In the genomic region with DNA sequence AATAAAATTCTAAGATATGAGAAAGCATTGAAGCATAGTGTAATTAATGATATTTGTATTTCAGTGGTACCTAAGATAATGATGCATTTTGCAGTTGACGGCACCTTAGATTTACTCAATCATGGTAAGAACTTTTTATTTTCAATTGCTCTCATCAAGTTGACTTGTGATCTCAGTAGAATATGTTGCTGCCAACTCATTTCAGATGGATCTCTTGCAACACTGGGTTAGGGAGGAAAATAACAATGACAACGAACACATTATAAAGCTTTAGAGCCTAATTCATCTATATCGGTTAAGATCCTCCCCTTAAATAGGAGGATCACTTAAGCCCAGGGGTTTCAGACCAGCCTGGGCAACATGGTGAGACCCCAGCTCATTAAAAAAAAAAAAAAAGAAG, we compare ENCODE assay signal across 11 cellular contexts. TPM values are rescaled to one million over a fixed set of nuclear protein-coding genes. Genes with fewer than 3 reads are reported as not detected.
A peak's percentile ranks its signal among the peaks of the same experiment; 100 is the strongest.
DNase-seq lines count a peak whose midpoint lies in the region; ATAC-seq and TF ChIP-seq lines count a peak whose summit lies in the region.
"Had no signal": no experiment of that assay in that cellular context is flagged by ENCODE, and none has a peak within 500 bp of the region (broad histone marks: within the 10 kb centered on the region; RNA-seq: fewer than 3 reads in every experiment).

No MANE protein-coding gene starts in this region.

- H3K36me3 ChIP-seq in heart left ventricle (no peaks in the 10 kb centered on the region), uterus (no peaks in the 10 kb centered on the region)

- no peaks in the 10 kb centered on the region for H3K9me3 Mint-ChIP-seq in mesothelial cell of epicardium

- TF ChIP-seq POLR2A in heart left ventricle (IDR thresholded peaks at IDR 0.05) (no peak), uterus (IDR thresholded peaks at IDR 0.05) (no peak)

- H3K4me1 ChIP-seq in heart left ventricle (peaks cover 3 to 58% (median 33%) of the 10 kb centered on the region in 12 donors), uterus (peaks cover 0 to 12% of the 10 kb centered on the region in 2 donors)

- H3K4me3 Mint-ChIP-seq in mesothelial cell of epicardium: no peak overlapping the region
- H3K4me3 Mint-ChIP-seq: B cell had no signal

- no peaks in the 10 kb centered on the region for H3K27me3 ChIP-seq in heart left ventricle
- H3K27me3 ChIP-seq in uterus: no peaks in the 10 kb centered on the region

- no peaks in the 10 kb centered on the region for H3K27me3 Mint-ChIP-seq in mesothelial cell of epicardium (ENCODE audit: low read depth)
- H3K27me3 Mint-ChIP-seq: B cell had no signal

- TF ChIP-seq CTCF in heart left ventricle (IDR thresholded peaks at IDR 0.05) (no peak), cardiac fibroblast (IDR thresholded peaks at IDR 0.05; ENCODE audit: low read depth, low read length) (no peak), mesothelial cell of epicardium (IDR thresholded peaks at IDR 0.05; ENCODE audit: unreplicated experiment) (no peak), uterus (IDR thresholded peaks at IDR 0.05) (no peak)

- intact Hi-C loops in heart left ventricle (cut with DNase I) (no loop called here), cardiac septum (cut with DNase I) (no loop called here), uterus (cut with DNase I; ENCODE audit: low total_unique reads) (no loop called here)

- H3K36me3 Mint-ChIP-seq in mesothelial cell of epicardium: no peaks in the 10 kb centered on the region

- H3K27ac ChIP-seq in heart left ventricle (peak overlapping the region in 11 of 12 donors; percentile 62 to 89 (median 77)), uterus (peak overlapping the region; percentile 91 to 97)

- H3K9me3 ChIP-seq in heart left ventricle (no peaks in the 10 kb centered on the region), uterus (no peaks in the 10 kb centered on the region)
- H3K9me3 ChIP-seq: mucosa of descending colon had no signal

- no peak overlapping the region for H3K4me3 ChIP-seq in heart left ventricle
- H3K4me3 ChIP-seq in cardiac fibroblast (replicated peaks in 1 of 2; ENCODE audit: low read depth in 2 of 2, low read length in 2 of 2): no peak overlapping the region
- no peak overlapping the region for H3K4me3 ChIP-seq in uterus
- H3K4me3 ChIP-seq: mucosa of descending colon had no signal

- 83 to 90% (median 86%) methylated on average over 3 of the region's 3 CpGs for WGBS in heart left ventricle, 4 donors

- H3K4me1 Mint-ChIP-seq in mesothelial cell of epicardium: peaks cover 49% of the 10 kb centered on the region

- peak in 1 of 4 donors; percentile 2 for ATAC-seq in heart left ventricle

- peak overlapping the region; percentile 93 for H3K27ac Mint-ChIP-seq in mesothelial cell of epicardium
- H3K27ac Mint-ChIP-seq: B cell had no signal

- DNase-seq in heart left ventricle: no peak
- DNase-seq in cardiac septum (ENCODE audit: low spot score): no peak
- DNase-seq in cardiac fibroblast (ENCODE audit: low read depth in 2 of 2): peak; percentile 85 to 89
- DNase-seq in mesothelial cell of epicardium (ENCODE audit: low spot score in 2 of 2, unreplicated experiment in 2 of 2): no peak
- DNase-seq in uterus: no peak
- DNase-seq in NOMO-1 treated with DMSO at 0.1 percent for 48 hours (lab: John Stamatoyannopoulos, UW; ENCODE audit: unreplicated experiment): no peak
- DNase-seq in activated gamma-delta T cell treated with Interleukin-2 at 50 U/mL for 16 hours: no peak
- no peak for DNase-seq in activated CD4-positive, alpha-beta T cell treated with anti-CD3 and anti-CD28 coated beads for 48 hours
- DNase-seq: GOT3 had no signal

RNA-seq across cellular contexts. Expression of gene TBC1D22B, which starts 18.1 kb away (rescaled TPM):
- total RNA-seq in heart left ventricle (10 to 100 TPM in 1 of 9 donors, 1 to 10 TPM in 8; 5.5 to 10.0 (median 7.3) TPM), cardiac septum (9.1 TPM), mesothelial cell of epicardium (14.8 to 15.2 TPM (median 15.1 TPM) in 3 replicates), uterus (10 to 100 TPM in 1 of 4 donors, 1 to 10 TPM in 3; 4.1 to 15.4 (median 7.5) TPM)
- polyA plus RNA-seq in heart left ventricle: 10 to 100 TPM in 1 of 2 donors, 1 to 10 TPM in 1; 3.1 to 10.7 TPM

RNA-seq across cellular contexts. Expression of gene TMEM217, which starts 18.4 kb away (rescaled TPM):
- total RNA-seq in heart left ventricle (1 to 10 TPM in 2 of 9 donors, under 1 TPM in 4, not detected in 3; 0.23 to 2.1 (median 0.75) TPM), cardiac septum (1.0 TPM), mesothelial cell of epicardium (1.5 to 2.7 TPM (median 2.0 TPM) in 3 replicates), uterus (1 to 10 TPM in 1 of 4 donors, under 1 TPM in 1, not detected in 2; 0.21 to 1.6 TPM)
- under 1 TPM; 0.15 to 0.73 TPM for polyA plus RNA-seq in heart left ventricle

Comparison
In these comparisons a context has a peak if more than half of its experiments do, and no peak if none do; other contexts are left out.
1. DNase-seq: peak in cardiac fibroblast (2 of 2); none in heart left ventricle (0 of 5), cardiac septum (single experiment), mesothelial cell of epicardium (0 of 2), uterus (0 of 2), NOMO-1 treated with DMSO at 0.1 percent for 48 hours (single experiment), activated gamma-delta T cell treated with Interleukin-2 at 50 U/mL for 16 hours (single experiment) and activated CD4-positive, alpha-beta T cell treated with anti-CD3 and anti-CD28 coated beads for 48 hours (single experiment).